In genomic region chrX:153941331-153942252, GRCh38 we compare ENCODE assay signal across 14 cellular contexts. TPM values are rescaled to one million over a fixed set of nuclear protein-coding genes. Genes with fewer than 3 reads are reported as not detected.
DNase-seq lines count a peak whose midpoint lies in the region; ATAC-seq and TF ChIP-seq lines count a peak whose summit lies in the region.
"Had no signal": no experiment of that assay in that cellular context is flagged by ENCODE, and none has a peak within 500 bp of the region (broad histone marks: within the 10 kb centered on the region; RNA-seq: fewer than 3 reads in every experiment).

No MANE protein-coding gene starts in this region.

- no peak overlapping the region for H3K9ac ChIP-seq in HUES64 (ENCODE audit: low read depth, low read length)
- H3K9ac ChIP-seq in neural progenitor cell: no peak overlapping the region

- H3K4me1 Mint-ChIP-seq in T-helper 1 cell treated with Interleukin-12 subunit alpha and Interleukin-12 subunit beta and Interleukin-4 antibody, amounts not matched to agents 30 μg/mL and 1 μg/mL, for 36 hours (ENCODE audit: low read depth): peaks cover 7% of the 10 kb centered on the region
- peaks cover 3% of the 10 kb centered on the region for H3K4me1 Mint-ChIP-seq in central memory CD8-positive, alpha-beta T cell
- H3K4me1 Mint-ChIP-seq in neural progenitor cell: peaks cover 16% of the 10 kb centered on the region
- no peaks in the 10 kb centered on the region for H3K4me1 Mint-ChIP-seq in activated T-helper 17 cell treated with anti-CD3 and anti-CD28 coated beads, Interleukin-2, amount 50 U/mL, for 72 hours

- no peak for ATAC-seq in central memory CD8-positive, alpha-beta T cell (replicated peaks; ENCODE audit: extremely low read depth, poor library complexity, severe bottlenecking)
- no peak for ATAC-seq in activated T-helper 17 cell treated with anti-CD3 and anti-CD28 coated beads, Interleukin-2, amount 50 U/mL, for 72 hours (replicated peaks)

- H4K20me1 ChIP-seq in neural progenitor cell (ENCODE audit: low read depth): no peaks in the 10 kb centered on the region

- H3K27ac ChIP-seq in HUES64 (ENCODE audit: low read depth, low read length) (peak overlapping the region; percentile 56; the same call in 1 of the 2 replicates), neural progenitor cell (no peak overlapping the region)
- H3K27ac ChIP-seq: 22Rv1, thyroid gland had no signal

- DNase-seq in T-helper 1 cell: no peak
- DNase-seq in central memory CD8-positive, alpha-beta T cell (ENCODE audit: low spot score in 2 of 2): no peak
- peak; percentile 26 for DNase-seq in neural progenitor cell (ENCODE audit: low spot score)
- DNase-seq in ecto neural progenitor cell (ENCODE audit: low spot score): no peak
- no peak for DNase-seq in foreskin fibroblast
- DNase-seq: activated CD4-positive, alpha-beta T cell treated with anti-CD3 and anti-CD28 coated beads for 4 hours; Calu3; NCI-H187 treated with DMSO at 0.1 percent for 48 hours; SHP77 treated with DMSO at 0.1 percent for 48 hours; thyroid gland had no signal

- no peaks in the 10 kb centered on the region for H3K9me3 ChIP-seq in HUES64 (ENCODE audit: insufficient read depth, low read depth, low read length)
- H3K9me3 ChIP-seq in neural progenitor cell (ENCODE audit: low read depth): no peaks in the 10 kb centered on the region
- H3K9me3 ChIP-seq: thyroid gland had no signal

- peak overlapping the region; percentile 70 for H3K4me3 Mint-ChIP-seq in T-helper 1 cell treated with Interleukin-12 subunit alpha and Interleukin-12 subunit beta and Interleukin-4 antibody, amounts not matched to agents 30 μg/mL and 1 μg/mL, for 36 hours
- H3K4me3 Mint-ChIP-seq in central memory CD8-positive, alpha-beta T cell: peak overlapping the region; percentile 32
- no peak overlapping the region for H3K4me3 Mint-ChIP-seq in neural progenitor cell
- no peak overlapping the region for H3K4me3 Mint-ChIP-seq in activated T-helper 17 cell treated with anti-CD3 and anti-CD28 coated beads, Interleukin-2, amount 50 U/mL, for 72 hours

- H3K27me3 ChIP-seq in HUES64 (ENCODE audit: insufficient read depth, low read length) (no peaks in the 10 kb centered on the region), neural progenitor cell (no peaks in the 10 kb centered on the region)
- H3K27me3 ChIP-seq: thyroid gland had no signal

- peaks cover 9% of the 10 kb centered on the region for H3K36me3 Mint-ChIP-seq in T-helper 1 cell treated with Interleukin-12 subunit alpha and Interleukin-12 subunit beta and Interleukin-4 antibody, amounts not matched to agents 30 μg/mL and 1 μg/mL, for 36 hours (ENCODE audit: low read depth)
- H3K36me3 Mint-ChIP-seq in central memory CD8-positive, alpha-beta T cell (ENCODE audit: insufficient read depth): peaks cover 3% of the 10 kb centered on the region
- no peaks in the 10 kb centered on the region for H3K36me3 Mint-ChIP-seq in neural progenitor cell
- no peaks in the 10 kb centered on the region for H3K36me3 Mint-ChIP-seq in activated T-helper 17 cell treated with anti-CD3 and anti-CD28 coated beads, Interleukin-2, amount 50 U/mL, for 72 hours (ENCODE audit: low read depth)

- H3K27ac Mint-ChIP-seq in T-helper 1 cell treated with Interleukin-12 subunit alpha and Interleukin-12 subunit beta and Interleukin-4 antibody, amounts not matched to agents 30 μg/mL and 1 μg/mL, for 36 hours: peak overlapping the region; percentile 63
- no peak overlapping the region for H3K27ac Mint-ChIP-seq in central memory CD8-positive, alpha-beta T cell (ENCODE audit: low read depth)
- H3K27ac Mint-ChIP-seq in neural progenitor cell: no peak overlapping the region
- H3K27ac Mint-ChIP-seq in activated T-helper 17 cell treated with anti-CD3 and anti-CD28 coated beads, Interleukin-2, amount 50 U/mL, for 72 hours: no peak overlapping the region

- H3K4me3 ChIP-seq in HUES64 (ENCODE audit: low read length): peak overlapping the region; percentile 20; the same call in 1 of the 2 replicates
- no peak overlapping the region for H3K4me3 ChIP-seq in neural progenitor cell
- H3K4me3 ChIP-seq in foreskin fibroblast (ENCODE audit: low read depth in 1 of 2, low read length in 2 of 2): no peak overlapping the region
- H3K4me3 ChIP-seq: thyroid gland had no signal

- H3K9me3 Mint-ChIP-seq in T-helper 1 cell treated with Interleukin-12 subunit alpha and Interleukin-12 subunit beta and Interleukin-4 antibody, amounts not matched to agents 30 μg/mL and 1 μg/mL, for 36 hours: no peaks in the 10 kb centered on the region
- H3K9me3 Mint-ChIP-seq in central memory CD8-positive, alpha-beta T cell: no peaks in the 10 kb centered on the region
- no peaks in the 10 kb centered on the region for H3K9me3 Mint-ChIP-seq in neural progenitor cell
- H3K9me3 Mint-ChIP-seq in activated T-helper 17 cell treated with anti-CD3 and anti-CD28 coated beads, Interleukin-2, amount 50 U/mL, for 72 hours: no peaks in the 10 kb centered on the region

- no peaks in the 10 kb centered on the region for H3K27me3 Mint-ChIP-seq in T-helper 1 cell treated with Interleukin-12 subunit alpha and Interleukin-12 subunit beta and Interleukin-4 antibody, amounts not matched to agents 30 μg/mL and 1 μg/mL, for 36 hours (ENCODE audit: low read depth)
- H3K27me3 Mint-ChIP-seq in central memory CD8-positive, alpha-beta T cell: no peaks in the 10 kb centered on the region
- peaks cover 4% of the 10 kb centered on the region for H3K27me3 Mint-ChIP-seq in neural progenitor cell (ENCODE audit: insufficient read depth, low read depth)
- no peaks in the 10 kb centered on the region for H3K27me3 Mint-ChIP-seq in activated T-helper 17 cell treated with anti-CD3 and anti-CD28 coated beads, Interleukin-2, amount 50 U/mL, for 72 hours

- no peaks in the 10 kb centered on the region for H3F3A ChIP-seq in neural progenitor cell (ENCODE audit: low read depth)

- no peak overlapping the region for H3K4me2 ChIP-seq in neural progenitor cell

- H3K36me3 ChIP-seq in HUES64 (ENCODE audit: insufficient read depth, low read length) (no peaks in the 10 kb centered on the region), neural progenitor cell (no peaks in the 10 kb centered on the region)
- H3K36me3 ChIP-seq: thyroid gland had no signal

- WGBS in HUES64: 17% methylated on average over 16 of the region's 23 CpGs

- no peaks in the 10 kb centered on the region for H3K79me2 ChIP-seq in neural progenitor cell (ENCODE audit: low read depth)

- H3K4me1 ChIP-seq in HUES64 (ENCODE audit: insufficient read depth, low read length): no peaks in the 10 kb centered on the region
- H3K4me1 ChIP-seq in neural progenitor cell: no peaks in the 10 kb centered on the region

- no peak overlapping the region for H2AFZ ChIP-seq in neural progenitor cell (replicated peaks)

- TF ChIP-seq CTCF in neural progenitor cell (IDR thresholded peaks at IDR 0.05) (no peak), foreskin fibroblast (IDR thresholded peaks at IDR 0.05; ENCODE audit: low read depth, low read length) (no peak)

RNA-seq across cellular contexts. Expression of gene RENBP, which starts 2.9 kb away (rescaled TPM):
- polyA plus RNA-seq in HUES64 (2013, experiment 1 of 2): 5.8 TPM
- polyA plus RNA-seq in HUES64 (2013, experiment 2 of 2): 6.9 TPM
- 5.4 and 9.3 TPM in 2 replicates for total RNA-seq in neural progenitor cell (ENCODE audit: low replicate concordance)
- 1 to 10 TPM; 4.7 to 4.9 TPM for total RNA-seq in activated T-helper 17 cell treated with anti-CD3 and anti-CD28 coated beads, Interleukin-2, amount 50 U/mL, for 72 hours

RNA-seq across cellular contexts. Expression of gene NAA10, which starts 6.8 kb away (rescaled TPM):
- 88.5 TPM for polyA plus RNA-seq in HUES64 (2013, experiment 1 of 2)
- polyA plus RNA-seq in HUES64 (2013, experiment 2 of 2): 80.7 TPM
- 55.5 and 113 TPM in 2 replicates for total RNA-seq in neural progenitor cell (ENCODE audit: low replicate concordance)
- 100 to 1,000 TPM in 1 of 2 donors, 10 to 100 TPM in 1; 74.7 to 146 TPM for total RNA-seq in activated T-helper 17 cell treated with anti-CD3 and anti-CD28 coated beads, Interleukin-2, amount 50 U/mL, for 72 hours

RNA-seq across cellular contexts. Expression of gene ARHGAP4, which starts 15.5 kb away (rescaled TPM):
- 15.3 TPM for polyA plus RNA-seq in HUES64 (2013, experiment 1 of 2)
- polyA plus RNA-seq in HUES64 (2013, experiment 2 of 2): 18.2 TPM
- 5.1 and 17.9 TPM in 2 replicates for total RNA-seq in neural progenitor cell (ENCODE audit: low replicate concordance)
- 100 to 1,000 TPM; 105 to 147 TPM for total RNA-seq in activated T-helper 17 cell treated with anti-CD3 and anti-CD28 coated beads, Interleukin-2, amount 50 U/mL, for 72 hours

RNA-seq across cellular contexts. Expression of gene HCFC1, which starts 30.0 kb away (rescaled TPM):
- polyA plus RNA-seq in HUES64 (2013, experiment 1 of 2): 59.9 TPM
- 64.5 TPM for polyA plus RNA-seq in HUES64 (2013, experiment 2 of 2)
- total RNA-seq in neural progenitor cell (ENCODE audit: low replicate concordance): 20.7 and 57.7 TPM in 2 replicates
- 100 to 1,000 TPM in 1 of 2 donors, 10 to 100 TPM in 1; 85.5 to 134 TPM for total RNA-seq in activated T-helper 17 cell treated with anti-CD3 and anti-CD28 coated beads, Interleukin-2, amount 50 U/mL, for 72 hours

RNA-seq across cellular contexts. Expression of gene TMEM187, which starts 31.0 kb away (rescaled TPM):
- polyA plus RNA-seq in HUES64 (2013, experiment 1 of 2): 2.5 TPM
- polyA plus RNA-seq in HUES64 (2013, experiment 2 of 2): 3.2 TPM
- total RNA-seq in neural progenitor cell (ENCODE audit: low replicate concordance): 2.4 and 6.8 TPM in 2 replicates
- total RNA-seq in activated T-helper 17 cell treated with anti-CD3 and anti-CD28 coated beads, Interleukin-2, amount 50 U/mL, for 72 hours: 1 to 10 TPM; 7.1 to 7.8 TPM

Comparison
In these comparisons a context has a peak if more than half of its experiments do, and no peak if none do; other contexts are left out.
1. H3K4me3 Mint-ChIP-seq: peak in T-helper 1 cell treated with Interleukin-12 subunit alpha and Interleukin-12 subunit beta and Interleukin-4 antibody, amounts not matched to agents 30 μg/mL and 1 μg/mL, for 36 hours (single experiment) and central memory CD8-positive, alpha-beta T cell (single experiment); none in neural progenitor cell (single experiment) and activated T-helper 17 cell treated with anti-CD3 and anti-CD28 coated beads, Interleukin-2, amount 50 U/mL, for 72 hours (single experiment).